ENCODE assay signal across 14 cellular contexts in the genomic region with DNA sequence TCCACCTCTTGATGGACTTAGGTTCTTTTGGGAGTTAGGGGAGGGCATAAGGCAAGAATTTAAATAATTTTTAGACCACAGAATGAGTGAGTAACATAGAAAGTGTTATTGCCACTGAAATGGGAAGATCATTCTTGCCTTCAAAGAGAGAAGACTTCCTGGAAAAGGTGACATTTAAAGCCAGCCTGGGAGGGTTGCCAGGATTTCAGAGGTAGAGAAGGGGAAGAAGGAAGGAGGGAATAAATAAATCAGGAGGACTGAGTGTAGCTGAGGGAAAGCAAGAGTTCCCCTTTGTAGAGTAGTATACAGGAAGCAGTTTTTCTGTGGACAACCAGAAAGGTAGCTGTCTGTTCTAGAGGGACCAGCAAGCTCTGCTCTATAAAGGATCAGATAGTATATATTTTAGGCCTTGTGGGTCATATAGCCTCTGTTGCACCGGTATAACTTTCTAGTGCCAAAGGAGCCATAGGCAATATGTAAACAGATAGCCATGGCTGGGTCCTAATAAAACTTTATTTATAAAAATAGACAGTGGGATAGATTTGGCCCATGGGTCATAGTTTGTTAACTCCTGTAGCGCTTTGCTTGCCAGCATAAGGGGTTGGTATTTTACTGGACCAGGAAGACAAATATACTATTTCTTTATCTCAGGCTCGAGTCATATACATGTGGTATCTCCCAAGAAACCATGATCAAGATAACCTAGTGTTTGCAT.
"Had no signal": no experiment of that assay in that cellular context is flagged by ENCODE, and none has a peak within 500 bp of the region (broad histone marks: within the 10 kb centered on the region; RNA-seq: fewer than 3 reads in every experiment).

No MANE protein-coding gene starts in this region.

- DNase-seq: activated CD4-positive, alpha-beta T cell treated with anti-CD3 and anti-CD28 coated beads, Interleukin-2, amount 50 U/mL, for 1 hour; activated CD8-positive, alpha-beta memory T cell treated with anti-CD3 and anti-CD28 coated beads for 24 hours; amniotic stem cell; immature natural killer cell; kidney glomerular epithelial cell; naive thymus-derived CD8-positive, alpha-beta T cell; pancreas; sigmoid colon; spleen; stimulated activated CD4-positive, alpha-beta T cell treated with anti-CD3 and anti-CD28 coated beads, Interleukin-4, amount 100 ng/mL, for 4 hours; stimulated activated naive CD4-positive, alpha-beta T cell; tibial artery had no signal

- H3K27ac ChIP-seq: pancreas, spleen, tibial artery had no signal

- ATAC-seq: activated CD4-positive, CD25-positive, alpha-beta regulatory T cell treated with anti-CD3 and anti-CD28 coated beads, Interleukin-2, amount 50 U/mL, for 24 hours; activated naive CD4-positive, alpha-beta T cell treated with anti-CD3 and anti-CD28 coated beads, Interleukin-2, amount 50 U/mL, for 72 hours; naive thymus-derived CD8-positive, alpha-beta T cell had no signal

- H3K4me3 ChIP-seq: pancreas, sigmoid colon, spleen, tibial artery had no signal

- H3K27me3 ChIP-seq: pancreas, sigmoid colon, spleen, tibial artery had no signal

- H3K4me1 ChIP-seq: pancreas, tibial artery had no signal

- H3K9me3 ChIP-seq: pancreas, sigmoid colon, spleen, tibial artery had no signal

- FAIRE-seq: pancreas had no signal
